8 cellular contexts compared by ENCODE assay signal in genomic region chr20:45290677-45291355, GRCh38. TPM values are rescaled to one million over a fixed set of nuclear protein-coding genes. Genes with fewer than 3 reads are reported as not detected.
DNase-seq lines count a peak whose midpoint lies in the region; ATAC-seq and TF ChIP-seq lines count a peak whose summit lies in the region.

No MANE protein-coding gene starts in this region.

- H3K27me3 ChIP-seq in Caco-2 (replicated peaks; ENCODE audit: control insufficient read depth, insufficient read depth, low read length) = peaks cover 4% of the 10 kb centered on the region; the same call in 1 of the 2 replicates
- H3K27me3 ChIP-seq in esophagus muscularis mucosa = peaks cover 0 to 36% (median 8%) of the 10 kb centered on the region in 4 donors

- H3K4me3 ChIP-seq in Caco-2 (ENCODE audit: low read depth, low read length) (no peak overlapping the region), OCI-LY7 (ENCODE audit: low read depth, low read length, poor library complexity, severe bottlenecking) (no peak overlapping the region), esophagus muscularis mucosa (no peak overlapping the region)

- no peaks in the 10 kb centered on the region for H3K4me1 Mint-ChIP-seq in Caco-2 (ENCODE audit: low read depth, unreplicated experiment)
- peaks cover 0 to 19% (median 13%) of the 10 kb centered on the region in 4 donors for H3K4me1 Mint-ChIP-seq in naive thymus-derived CD8-positive, alpha-beta T cell

- intact Hi-C loops in Caco-2 (cut with micrococcal nuclease; ENCODE audit: unreplicated experiment) = loop anchor here (1.0 to 5.0 kb wide), 7 partner anchors 54 to 280 kb away; no protein-coding TSS in a partner anchor
- intact Hi-C loops in OCI-LY7 (cut with micrococcal nuclease; ENCODE audit: unreplicated experiment) = no loop called here
- intact Hi-C loops in esophagus muscularis mucosa (cut with DNase I) = loop anchor here (5.0 kb wide), 1 partner anchor 249 kb away; no protein-coding TSS in a partner anchor

- no peaks in the 10 kb centered on the region for H3K79me2 ChIP-seq in OCI-LY7 (ENCODE audit: insufficient read depth, low read depth, low read length)

- H3K36me3 Mint-ChIP-seq in Caco-2 (ENCODE audit: insufficient read depth, unreplicated experiment) = no peaks in the 10 kb centered on the region
- H3K36me3 Mint-ChIP-seq in naive thymus-derived CD8-positive, alpha-beta T cell = no peaks in the 10 kb centered on the region

- TF ChIP-seq EP300 in esophagus muscularis mucosa (IDR thresholded peaks at IDR 0.05) = no peak

- CTCF ChIA-PET in Caco-2 (lab: Charles Lee) = interaction anchor here (0.6 to 7.4 kb wide), 32 partner anchors 12 to 594 kb away, joined by 3 to 67 read pairs (median 4); partner anchors contain the start of genes KCNS1, PI3, STK4 and SYS1
- CTCF ChIA-PET in OCI-LY7 (lab: Charles Lee; ENCODE audit: unreplicated experiment) = no interaction called here

- H3K9me3 Mint-ChIP-seq in Caco-2 (ENCODE audit: unreplicated experiment) = no peaks in the 10 kb centered on the region
- H3K9me3 Mint-ChIP-seq in naive thymus-derived CD8-positive, alpha-beta T cell = no peaks in the 10 kb centered on the region

- no peak overlapping the region for H3K4me3 Mint-ChIP-seq in Caco-2 (ENCODE audit: unreplicated experiment)
- no peak overlapping the region for H3K4me3 Mint-ChIP-seq in naive thymus-derived CD8-positive, alpha-beta T cell

- POLR2A ChIA-PET in Caco-2 (lab: Charles Lee) = no interaction called here
- POLR2A ChIA-PET in OCI-LY7 (lab: Charles Lee) = interaction anchor here (1.1 kb wide), 1 partner anchor 474 kb away, joined by 5 read pairs; no protein-coding TSS in a partner anchor
- POLR2A ChIA-PET in naive thymus-derived CD8-positive, alpha-beta T cell (lab: Charles Lee) = interaction anchor here (1.0 kb wide), 1 partner anchor 247 kb away, joined by 3 read pairs; no protein-coding TSS in a partner anchor

- H3K36me3 ChIP-seq in Caco-2 (ENCODE audit: control insufficient read depth, insufficient read depth, low read length) (no peaks in the 10 kb centered on the region), OCI-LY7 (ENCODE audit: insufficient read depth, low read length) (no peaks in the 10 kb centered on the region), esophagus muscularis mucosa (no peaks in the 10 kb centered on the region)

- no peaks in the 10 kb centered on the region for H3K4me1 ChIP-seq in Caco-2
- no peaks in the 10 kb centered on the region for H3K4me1 ChIP-seq in OCI-LY7 (ENCODE audit: insufficient read depth, low read length, poor library complexity, severe bottlenecking)
- H3K4me1 ChIP-seq in esophagus muscularis mucosa = peaks cover 15 to 26% (median 22%) of the 10 kb centered on the region in 4 donors

- TF ChIP-seq CTCF in Caco-2 (IDR thresholded peaks at IDR 0.05; ENCODE audit: insufficient read depth in 1 of 2, low read depth in 1 of 2, low read length in 1 of 2, severe bottlenecking in 1 of 2, unreplicated experiment in 1 of 2) (peak; percentile 98 to 99), OCI-LY7 (conservative IDR thresholded peaks at IDR 0.05; ENCODE audit: low read length) (peak; percentile 86), esophagus muscularis mucosa (IDR thresholded peaks at IDR 0.05) (peak; percentile 67 to 90 (median 72))

- DNase-seq in Caco-2 = peak; percentile 88 to 91
- peak; percentile 89 for DNase-seq in HuH-7.5 (ENCODE audit: low spot score)
- DNase-seq in OCI-LY7 (ENCODE audit: low spot score) = peak; percentile 53
- peak; percentile 53 for DNase-seq in activated T-cell treated with anti-CD3 and anti-CD28 coated beads for 4 hours
- no peak for DNase-seq in esophagus muscularis mucosa (ENCODE audit: extremely low spot score)
- DNase-seq in naive thymus-derived CD8-positive, alpha-beta T cell = peak; percentile 26 to 76 (median 56)
- DNase-seq in stimulated activated naive CD4-positive, alpha-beta T cell (lab: John Stamatoyannopoulos, UW) = peak in 5 of 6 experiments; percentile 16 to 69 (median 41)

- H3K27ac ChIP-seq in OCI-LY7 (ENCODE audit: low read depth, low read length, poor library complexity, severe bottlenecking) (no peak overlapping the region), esophagus muscularis mucosa (replicated peaks in 1 of 4) (no peak overlapping the region)

- 30% methylated on average over 8 of the region's 8 CpGs for WGBS in esophagus muscularis mucosa

- H3K9me3 ChIP-seq in Caco-2 (peaks cover 15% of the 10 kb centered on the region), OCI-LY7 (ENCODE audit: low read length) (no peaks in the 10 kb centered on the region), esophagus muscularis mucosa (no peaks in the 10 kb centered on the region)

- H3K27ac Mint-ChIP-seq in Caco-2 (ENCODE audit: unreplicated experiment) = no peak overlapping the region
- no peak overlapping the region for H3K27ac Mint-ChIP-seq in naive thymus-derived CD8-positive, alpha-beta T cell

- peaks cover 21% of the 10 kb centered on the region for H3K27me3 Mint-ChIP-seq in Caco-2 (ENCODE audit: insufficient read depth, unreplicated experiment)
- H3K27me3 Mint-ChIP-seq in naive thymus-derived CD8-positive, alpha-beta T cell = peaks cover 13 to 57% (median 32%) of the 10 kb centered on the region in 5 donors

- ATAC-seq in naive thymus-derived CD8-positive, alpha-beta T cell = peak; percentile 46 to 49
- no peak for ATAC-seq in HG03521 (IDR thresholded peaks at IDR 0.05; ENCODE audit: unreplicated experiment)

- no peak overlapping the region for H3K4me2 ChIP-seq in OCI-LY7 (ENCODE audit: low read length)

- BruUV-seq in Caco-2 (replicated peaks; lab: Mats Ljungman, UMichigan) (no TSS peak), OCI-LY7 (replicated peaks; lab: Mats Ljungman, UMichigan) (no TSS peak)

- no peak overlapping the region for H2AFZ ChIP-seq in OCI-LY7 (ENCODE audit: low read length)

- TF ChIP-seq POLR2A in esophagus muscularis mucosa (IDR thresholded peaks at IDR 0.05; ENCODE audit: low read depth) = no peak

- no peaks in the 10 kb centered on the region for H3K9me2 ChIP-seq in OCI-LY7 (ENCODE audit: insufficient read depth, low read length)

- no peaks in the 10 kb centered on the region for H4K20me1 ChIP-seq in OCI-LY7 (ENCODE audit: insufficient read depth, low read length)

RNA-seq across cellular contexts. Expression of gene RBPJL, which starts 15.8 kb away (rescaled TPM):
- total RNA-seq in Caco-2 (2022) (not detected in 2 replicates), OCI-LY7 (2022) (not detected in 2 replicates), esophagus muscularis mucosa (not detected)
- total RNA-seq in OCI-LY7 (2014; rRNA removed; shearing (Covaris generic)) = not detected in 2 replicates
- not detected for total RNA-seq in naive thymus-derived CD8-positive, alpha-beta T cell
- not detected for polyA plus RNA-seq in naive thymus-derived CD8-positive, alpha-beta T cell

RNA-seq across cellular contexts. Expression of gene MATN4, which starts 17.3 kb away (rescaled TPM):
- not detected in 2 replicates for total RNA-seq in Caco-2 (2022)
- total RNA-seq in OCI-LY7 (2014; rRNA removed; shearing (Covaris generic)) = 0.38 TPM in 1 of 2 replicates, not detected in the other
- total RNA-seq in OCI-LY7 (2022) = 0.24 TPM in 1 of 2 replicates, not detected in the other
- under 1 TPM in 2 of 4 donors, not detected in 2; 0.17 to 0.33 TPM for total RNA-seq in esophagus muscularis mucosa
- not detected for total RNA-seq in naive thymus-derived CD8-positive, alpha-beta T cell
- polyA plus RNA-seq in naive thymus-derived CD8-positive, alpha-beta T cell = not detected

RNA-seq across cellular contexts. Expression of gene SLPI, which starts 36.5 kb away (rescaled TPM):
- total RNA-seq in Caco-2 (2022) (3.0 TPM in 2 replicates), OCI-LY7 (2022) (not detected in 2 replicates), esophagus muscularis mucosa (100 to 1,000 TPM in 1 of 4 donors, 10 to 100 TPM in 3; 27.8 to 109 (median 66.4) TPM)
- not detected in 2 replicates for total RNA-seq in OCI-LY7 (2014; rRNA removed; shearing (Covaris generic))
- not detected for total RNA-seq in naive thymus-derived CD8-positive, alpha-beta T cell
- polyA plus RNA-seq in naive thymus-derived CD8-positive, alpha-beta T cell = not detected

RNA-seq across cellular contexts. Expression of gene SDC4, which starts 57.4 kb away (rescaled TPM):
- total RNA-seq in Caco-2 (2022) (227 and 242 TPM in 2 replicates), OCI-LY7 (2022) (not detected in 2 replicates), esophagus muscularis mucosa (100 to 1,000 TPM in 1 of 4 donors, 10 to 100 TPM in 3; 61.9 to 177 (median 72.2) TPM)
- not detected in 2 replicates for total RNA-seq in OCI-LY7 (2014; rRNA removed; shearing (Covaris generic))
- total RNA-seq in naive thymus-derived CD8-positive, alpha-beta T cell = under 1 TPM; 0.25 to 0.31 TPM
- polyA plus RNA-seq in naive thymus-derived CD8-positive, alpha-beta T cell = under 1 TPM in 2 of 3 donors, not detected in 1; 0.09 to 0.24 TPM
